In genomic region chr2:100957971-100958653, GRCh38 we compare ENCODE assay signal across 9 cellular contexts. TPM values are rescaled to one million over a fixed set of nuclear protein-coding genes. Genes with fewer than 3 reads are reported as not detected.
DNase-seq lines count a peak whose midpoint lies in the region; ATAC-seq and TF ChIP-seq lines count a peak whose summit lies in the region.
"Had no signal": no experiment of that assay in that cellular context is flagged by ENCODE, and none has a peak within 500 bp of the region (broad histone marks: within the 10 kb centered on the region; RNA-seq: fewer than 3 reads in every experiment).

No MANE protein-coding gene starts in this region.

- peak; percentile 56 for DNase-seq in ELR (ENCODE audit: low read depth)
- DNase-seq in amniotic stem cell (lab: John Stamatoyannopoulos, UW): peak; percentile 67
- peak; percentile 20 for DNase-seq in glomerular visceral epithelial cell (ENCODE audit: extremely low spot score)
- peak; percentile 71 for DNase-seq in sigmoid colon
- DNase-seq in iPS-NIHi7 (ENCODE audit: extremely low spot score): no peak
- no peak for DNase-seq in NCI-H1105 treated with DMSO at 0.1 percent for 48 hours (lab: John Stamatoyannopoulos, UW)
- no peak for DNase-seq in CD1c-positive myeloid dendritic cell (ENCODE audit: extremely low spot score)

- no peak overlapping the region for H3K4me3 ChIP-seq in sigmoid colon
- H3K4me3 ChIP-seq: cardiac muscle cell had no signal

- H3K27me3 ChIP-seq in sigmoid colon: no peaks in the 10 kb centered on the region
- H3K27me3 ChIP-seq: cardiac muscle cell had no signal

- 81 to 82% methylated on average over 16 of the region's 16 CpGs for WGBS in sigmoid colon, 2 donors

- TF ChIP-seq POLR2A in sigmoid colon (IDR thresholded peaks at IDR 0.05): no peak

- intact Hi-C loops in sigmoid colon (cut with DNase I): no loop called here

- H3K36me3 ChIP-seq in sigmoid colon: no peaks in the 10 kb centered on the region
- H3K36me3 ChIP-seq: cardiac muscle cell had no signal

- H3K4me1 ChIP-seq in sigmoid colon: peaks cover 0 to 28% (median 20%) of the 10 kb centered on the region in 4 donors

- ATAC-seq in GM18909 (IDR thresholded peaks at IDR 0.05; ENCODE audit: poor library complexity, unreplicated experiment): no peak

- H3K27ac ChIP-seq in sigmoid colon: peak overlapping the region in 3 of 4 donors; percentile 28 to 49 (median 47)
- H3K27ac ChIP-seq: cardiac muscle cell had no signal

- H3K9me3 ChIP-seq in sigmoid colon: no peaks in the 10 kb centered on the region

- no peak for TF ChIP-seq CTCF in sigmoid colon (IDR thresholded peaks at IDR 0.05)

- no peak for TF ChIP-seq EP300 in sigmoid colon (IDR thresholded peaks at IDR 0.05)

RNA-seq across cellular contexts. Expression of gene RPL31, which starts 44.0 kb away (rescaled TPM):
- total RNA-seq in sigmoid colon: 1,000 to 10,000 TPM; 1,030 to 2,345 (median 1,749) TPM
- polyA plus RNA-seq in sigmoid colon: 1,000 to 10,000 TPM; 5,415 to 7,327 (median 5,660) TPM

Comparison
In these comparisons a context has a peak if more than half of its experiments do, and no peak if none do; other contexts are left out.
1. DNase-seq: peak in ELR (single experiment), amniotic stem cell (single experiment), glomerular visceral epithelial cell (single experiment) and sigmoid colon (single experiment); none in iPS-NIHi7 (single experiment), NCI-H1105 treated with DMSO at 0.1 percent for 48 hours (single experiment) and CD1c-positive myeloid dendritic cell (single experiment).